1 cellular context compared by ENCODE assay signal in the genomic region with DNA sequence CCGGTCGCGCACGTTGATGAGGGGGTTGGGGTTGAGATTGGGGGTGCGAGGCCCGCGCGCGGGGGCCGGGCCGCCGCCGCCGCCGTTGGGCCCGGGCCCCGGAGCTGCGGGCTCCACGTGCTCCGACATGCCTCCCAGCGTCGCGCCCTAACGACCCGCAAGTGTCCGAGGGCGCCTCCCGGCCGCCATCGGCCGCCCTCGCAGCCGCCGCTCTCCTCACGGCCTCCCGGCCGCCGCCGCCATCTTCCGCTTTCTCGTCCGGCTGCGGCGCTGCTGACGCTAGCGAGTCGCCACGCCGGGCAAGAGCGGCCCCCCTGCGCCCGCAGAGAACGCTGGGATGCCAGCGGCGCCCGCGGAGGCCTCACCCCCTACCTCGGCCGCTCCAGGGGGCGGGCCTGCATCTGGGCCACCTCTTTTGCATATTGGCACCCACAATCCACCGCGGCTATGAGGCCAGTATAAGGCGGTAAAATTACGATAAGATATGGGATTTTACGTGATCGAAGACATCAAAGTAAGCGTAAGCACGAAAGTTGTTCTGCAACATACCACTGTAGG.
TF ChIP-seq lines count a peak whose summit lies in the region.

A gene (minus strand): TSS at position 256 of the 558 bp plus-strand sequence. CDS start 127 bp downstream, at position 129.

TF ChIP-seq in K562, 482 proteins besides CTCF, POLR2A, EP300 and RAD21 (continued from another document and continues in another):
- TF ChIP-seq FOXP1 (CRISPR knock-in tag; IDR thresholded peaks at IDR 0.05) (0 out of 2 replicates have a peak, but pooled peaks have one; percentile 11), LARP7 (IDR thresholded peaks at IDR 0.05) (no peak), CEBPB (tag; IDR thresholded peaks at IDR 0.05) (no peak), PRPF4 (IDR thresholded peaks at IDR 0.05; ENCODE audit: insufficient read depth, low read depth, low read length, poor library complexity, severe bottlenecking) (no peak), HMGN3 (IDR thresholded peaks at IDR 0.05; ENCODE audit: borderline replicate concordance, extremely low read depth, insufficient read length, low read depth, low read length) (peak; percentile 96), U2AF2 (optimal IDR thresholded peaks at IDR 0.05; ENCODE audit: low read depth, low read length) (no peak), NCOR1 (IDR thresholded peaks at IDR 0.05) (no peak), ZNF232 (CRISPR knock-in tag; IDR thresholded peaks at IDR 0.05) (no peak), ETV6 (IDR thresholded peaks at IDR 0.05; ENCODE audit: borderline replicate concordance in 1 of 2, low read depth in 2 of 2, low read length in 1 of 2) (no peak), ETV6 (CRISPR knock-in tag; IDR thresholded peaks at IDR 0.05; ENCODE audit: borderline replicate concordance) (no peak), CREBBP (IDR thresholded peaks at IDR 0.05; ENCODE audit: low read depth, low read length) (no peak), ZNF445 (CRISPR knock-in tag; IDR thresholded peaks at IDR 0.05; ENCODE audit: low read depth) (no peak), FIP1L1 (IDR thresholded peaks at IDR 0.05; ENCODE audit: low read depth, low read length, poor library complexity, severe bottlenecking) (no peak), ATF7 (IDR thresholded peaks at IDR 0.05) (no peak), SMAD3 (CRISPR knock-in tag; conservative IDR thresholded peaks at IDR 0.05) (no peak), BHLHE40 (IDR thresholded peaks at IDR 0.05; ENCODE audit: low read length) (no peak), HNRNPH1 (optimal IDR thresholded peaks at IDR 0.05; ENCODE audit: low read depth, low read length) (no peak), ZNF3 (CRISPR knock-in tag; IDR thresholded peaks at IDR 0.05) (no peak), NCOA6 (IDR thresholded peaks at IDR 0.05) (no peak), BRCA1 (IDR thresholded peaks at IDR 0.05) (no peak), BRCA1 (CRISPR knock-in tag; IDR thresholded peaks at IDR 0.05) (no peak), MEIS2 (IDR thresholded peaks at IDR 0.05; ENCODE audit: partially characterized antibody) (no peak), WHSC1 (IDR thresholded peaks at IDR 0.05; ENCODE audit: low read length) (no peak), TCF3 (CRISPR knock-in tag; IDR thresholded peaks at IDR 0.05) (no peak), IFI16 (CRISPR knock-in tag; IDR thresholded peaks at IDR 0.05) (no peak), LEF1 (IDR thresholded peaks at IDR 0.05) (no peak), PHTF2 (CRISPR knock-in tag; IDR thresholded peaks at IDR 0.05) (no peak), ZNF76 (CRISPR knock-in tag; IDR thresholded peaks at IDR 0.05; ENCODE audit: borderline replicate concordance) (peak; percentile 95; the same call in 1 of the 2 replicates), TRIM24 (IDR thresholded peaks at IDR 0.05) (no peak), ZNF146 (CRISPR knock-in tag; IDR thresholded peaks at IDR 0.05; ENCODE audit: unreplicated experiment) (no peak), BDP1 (IDR thresholded peaks at IDR 0.05; ENCODE audit: insufficient read depth, insufficient read length) (no peak)
- TF ChIP-seq, protein P1, sequence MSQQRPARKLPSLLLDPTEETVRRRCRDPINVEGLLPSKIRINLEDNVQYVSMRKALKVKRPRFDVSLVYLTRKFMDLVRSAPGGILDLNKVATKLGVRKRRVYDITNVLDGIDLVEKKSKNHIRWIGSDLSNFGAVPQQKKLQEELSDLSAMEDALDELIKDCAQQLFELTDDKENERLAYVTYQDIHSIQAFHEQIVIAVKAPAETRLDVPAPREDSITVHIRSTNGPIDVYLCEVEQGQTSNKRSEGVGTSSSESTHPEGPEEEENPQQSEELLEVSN (IDR thresholded peaks at IDR 0.05; ENCODE audit: borderline replicate concordance in 1 of 2, extremely low read depth in 1 of 2, insufficient read depth in 1 of 2, insufficient read length in 1 of 2, low read depth in 1 of 2, low read length in 1 of 2, poor library complexity in 1 of 2, severe bottlenecking in 1 of 2) = peak; percentile 39 to 80
- TF ChIP-seq, protein P2, sequence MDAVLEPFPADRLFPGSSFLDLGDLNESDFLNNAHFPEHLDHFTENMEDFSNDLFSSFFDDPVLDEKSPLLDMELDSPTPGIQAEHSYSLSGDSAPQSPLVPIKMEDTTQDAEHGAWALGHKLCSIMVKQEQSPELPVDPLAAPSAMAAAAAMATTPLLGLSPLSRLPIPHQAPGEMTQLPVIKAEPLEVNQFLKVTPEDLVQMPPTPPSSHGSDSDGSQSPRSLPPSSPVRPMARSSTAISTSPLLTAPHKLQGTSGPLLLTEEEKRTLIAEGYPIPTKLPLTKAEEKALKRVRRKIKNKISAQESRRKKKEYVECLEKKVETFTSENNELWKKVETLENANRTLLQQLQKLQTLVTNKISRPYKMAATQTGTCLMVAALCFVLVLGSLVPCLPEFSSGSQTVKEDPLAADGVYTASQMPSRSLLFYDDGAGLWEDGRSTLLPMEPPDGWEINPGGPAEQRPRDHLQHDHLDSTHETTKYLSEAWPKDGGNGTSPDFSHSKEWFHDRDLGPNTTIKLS (IDR thresholded peaks at IDR 0.05; ENCODE audit: borderline replicate concordance, low read depth) = peak; percentile 41; the same call in 1 of the 2 replicates
- TF ChIP-seq, protein P3, sequence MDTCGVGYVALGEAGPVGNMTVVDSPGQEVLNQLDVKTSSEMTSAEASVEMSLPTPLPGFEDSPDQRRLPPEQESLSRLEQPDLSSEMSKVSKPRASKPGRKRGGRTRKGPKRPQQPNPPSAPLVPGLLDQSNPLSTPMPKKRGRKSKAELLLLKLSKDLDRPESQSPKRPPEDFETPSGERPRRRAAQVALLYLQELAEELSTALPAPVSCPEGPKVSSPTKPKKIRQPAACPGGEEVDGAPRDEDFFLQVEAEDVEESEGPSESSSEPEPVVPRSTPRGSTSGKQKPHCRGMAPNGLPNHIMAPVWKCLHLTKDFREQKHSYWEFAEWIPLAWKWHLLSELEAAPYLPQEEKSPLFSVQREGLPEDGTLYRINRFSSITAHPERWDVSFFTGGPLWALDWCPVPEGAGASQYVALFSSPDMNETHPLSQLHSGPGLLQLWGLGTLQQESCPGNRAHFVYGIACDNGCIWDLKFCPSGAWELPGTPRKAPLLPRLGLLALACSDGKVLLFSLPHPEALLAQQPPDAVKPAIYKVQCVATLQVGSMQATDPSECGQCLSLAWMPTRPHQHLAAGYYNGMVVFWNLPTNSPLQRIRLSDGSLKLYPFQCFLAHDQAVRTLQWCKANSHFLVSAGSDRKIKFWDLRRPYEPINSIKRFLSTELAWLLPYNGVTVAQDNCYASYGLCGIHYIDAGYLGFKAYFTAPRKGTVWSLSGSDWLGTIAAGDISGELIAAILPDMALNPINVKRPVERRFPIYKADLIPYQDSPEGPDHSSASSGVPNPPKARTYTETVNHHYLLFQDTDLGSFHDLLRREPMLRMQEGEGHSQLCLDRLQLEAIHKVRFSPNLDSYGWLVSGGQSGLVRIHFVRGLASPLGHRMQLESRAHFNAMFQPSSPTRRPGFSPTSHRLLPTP (IDR thresholded peaks at IDR 0.05; ENCODE audit: borderline replicate concordance, extremely low read depth, insufficient read length) = no peak
- TF ChIP-seq, protein P4, sequence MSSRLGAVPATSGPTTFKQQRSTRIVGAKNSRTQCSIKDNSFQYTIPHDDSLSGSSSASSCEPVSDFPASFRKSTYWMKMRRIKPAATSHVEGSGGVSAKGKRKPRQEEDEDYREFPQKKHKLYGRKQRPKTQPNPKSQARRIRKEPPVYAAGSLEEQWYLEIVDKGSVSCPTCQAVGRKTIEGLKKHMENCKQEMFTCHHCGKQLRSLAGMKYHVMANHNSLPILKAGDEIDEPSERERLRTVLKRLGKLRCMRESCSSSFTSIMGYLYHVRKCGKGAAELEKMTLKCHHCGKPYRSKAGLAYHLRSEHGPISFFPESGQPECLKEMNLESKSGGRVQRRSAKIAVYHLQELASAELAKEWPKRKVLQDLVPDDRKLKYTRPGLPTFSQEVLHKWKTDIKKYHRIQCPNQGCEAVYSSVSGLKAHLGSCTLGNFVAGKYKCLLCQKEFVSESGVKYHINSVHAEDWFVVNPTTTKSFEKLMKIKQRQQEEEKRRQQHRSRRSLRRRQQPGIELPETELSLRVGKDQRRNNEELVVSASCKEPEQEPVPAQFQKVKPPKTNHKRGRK (tag; IDR thresholded peaks at IDR 0.05) = no peak
- TF ChIP-seq, protein P5, sequence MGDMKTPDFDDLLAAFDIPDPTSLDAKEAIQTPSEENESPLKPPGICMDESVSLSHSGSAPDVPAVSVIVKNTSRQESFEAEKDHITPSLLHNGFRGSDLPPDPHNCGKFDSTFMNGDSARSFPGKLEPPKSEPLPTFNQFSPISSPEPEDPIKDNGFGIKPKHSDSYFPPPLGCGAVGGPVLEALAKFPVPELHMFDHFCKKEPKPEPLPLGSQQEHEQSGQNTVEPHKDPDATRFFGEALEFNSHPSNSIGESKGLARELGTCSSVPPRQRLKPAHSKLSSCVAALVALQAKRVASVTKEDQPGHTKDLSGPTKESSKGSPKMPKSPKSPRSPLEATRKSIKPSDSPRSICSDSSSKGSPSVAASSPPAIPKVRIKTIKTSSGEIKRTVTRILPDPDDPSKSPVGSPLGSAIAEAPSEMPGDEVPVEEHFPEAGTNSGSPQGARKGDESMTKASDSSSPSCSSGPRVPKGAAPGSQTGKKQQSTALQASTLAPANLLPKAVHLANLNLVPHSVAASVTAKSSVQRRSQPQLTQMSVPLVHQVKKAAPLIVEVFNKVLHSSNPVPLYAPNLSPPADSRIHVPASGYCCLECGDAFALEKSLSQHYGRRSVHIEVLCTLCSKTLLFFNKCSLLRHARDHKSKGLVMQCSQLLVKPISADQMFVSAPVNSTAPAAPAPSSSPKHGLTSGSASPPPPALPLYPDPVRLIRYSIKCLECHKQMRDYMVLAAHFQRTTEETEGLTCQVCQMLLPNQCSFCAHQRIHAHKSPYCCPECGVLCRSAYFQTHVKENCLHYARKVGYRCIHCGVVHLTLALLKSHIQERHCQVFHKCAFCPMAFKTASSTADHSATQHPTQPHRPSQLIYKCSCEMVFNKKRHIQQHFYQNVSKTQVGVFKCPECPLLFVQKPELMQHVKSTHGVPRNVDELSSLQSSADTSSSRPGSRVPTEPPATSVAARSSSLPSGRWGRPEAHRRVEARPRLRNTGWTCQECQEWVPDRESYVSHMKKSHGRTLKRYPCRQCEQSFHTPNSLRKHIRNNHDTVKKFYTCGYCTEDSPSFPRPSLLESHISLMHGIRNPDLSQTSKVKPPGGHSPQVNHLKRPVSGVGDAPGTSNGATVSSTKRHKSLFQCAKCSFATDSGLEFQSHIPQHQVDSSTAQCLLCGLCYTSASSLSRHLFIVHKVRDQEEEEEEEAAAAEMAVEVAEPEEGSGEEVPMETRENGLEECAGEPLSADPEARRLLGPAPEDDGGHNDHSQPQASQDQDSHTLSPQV (IDR thresholded peaks at IDR 0.05) = no peak
- TF ChIP-seq, protein P6, sequence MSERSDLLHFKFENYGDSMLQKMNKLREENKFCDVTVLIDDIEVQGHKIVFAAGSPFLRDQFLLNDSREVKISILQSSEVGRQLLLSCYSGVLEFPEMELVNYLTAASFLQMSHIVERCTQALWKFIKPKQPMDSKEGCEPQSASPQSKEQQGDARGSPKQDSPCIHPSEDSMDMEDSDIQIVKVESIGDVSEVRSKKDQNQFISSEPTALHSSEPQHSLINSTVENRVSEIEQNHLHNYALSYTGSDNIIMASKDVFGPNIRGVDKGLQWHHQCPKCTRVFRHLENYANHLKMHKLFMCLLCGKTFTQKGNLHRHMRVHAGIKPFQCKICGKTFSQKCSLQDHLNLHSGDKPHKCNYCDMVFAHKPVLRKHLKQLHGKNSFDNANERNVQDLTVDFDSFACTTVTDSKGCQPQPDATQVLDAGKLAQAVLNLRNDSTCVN (CRISPR knock-in tag; IDR thresholded peaks at IDR 0.05) = no peak
- TF ChIP-seq, protein P7, sequence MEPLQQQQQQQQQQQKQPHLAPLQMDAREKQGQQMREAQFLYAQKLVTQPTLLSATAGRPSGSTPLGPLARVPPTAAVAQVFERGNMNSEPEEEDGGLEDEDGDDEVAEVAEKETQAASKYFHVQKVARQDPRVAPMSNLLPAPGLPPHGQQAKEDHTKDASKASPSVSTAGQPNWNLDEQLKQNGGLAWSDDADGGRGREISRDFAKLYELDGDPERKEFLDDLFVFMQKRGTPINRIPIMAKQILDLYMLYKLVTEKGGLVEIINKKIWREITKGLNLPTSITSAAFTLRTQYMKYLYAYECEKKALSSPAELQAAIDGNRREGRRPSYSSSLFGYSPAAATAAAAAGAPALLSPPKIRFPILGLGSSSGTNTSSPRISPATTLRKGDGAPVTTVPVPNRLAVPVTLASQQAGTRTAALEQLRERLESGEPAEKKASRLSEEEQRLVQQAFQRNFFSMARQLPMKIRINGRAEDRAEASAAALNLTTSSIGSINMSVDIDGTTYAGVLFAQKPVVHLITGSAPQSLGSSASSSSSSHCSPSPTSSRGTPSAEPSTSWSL (CRISPR knock-in tag; IDR thresholded peaks at IDR 0.05; ENCODE audit: borderline replicate concordance) = no peak
- TF ChIP-seq, protein P8, sequence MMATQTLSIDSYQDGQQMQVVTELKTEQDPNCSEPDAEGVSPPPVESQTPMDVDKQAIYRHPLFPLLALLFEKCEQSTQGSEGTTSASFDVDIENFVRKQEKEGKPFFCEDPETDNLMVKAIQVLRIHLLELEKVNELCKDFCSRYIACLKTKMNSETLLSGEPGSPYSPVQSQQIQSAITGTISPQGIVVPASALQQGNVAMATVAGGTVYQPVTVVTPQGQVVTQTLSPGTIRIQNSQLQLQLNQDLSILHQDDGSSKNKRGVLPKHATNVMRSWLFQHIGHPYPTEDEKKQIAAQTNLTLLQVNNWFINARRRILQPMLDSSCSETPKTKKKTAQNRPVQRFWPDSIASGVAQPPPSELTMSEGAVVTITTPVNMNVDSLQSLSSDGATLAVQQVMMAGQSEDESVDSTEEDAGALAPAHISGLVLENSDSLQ (IDR thresholded peaks at IDR 0.05) = no peak
- TF ChIP-seq, protein P9, sequence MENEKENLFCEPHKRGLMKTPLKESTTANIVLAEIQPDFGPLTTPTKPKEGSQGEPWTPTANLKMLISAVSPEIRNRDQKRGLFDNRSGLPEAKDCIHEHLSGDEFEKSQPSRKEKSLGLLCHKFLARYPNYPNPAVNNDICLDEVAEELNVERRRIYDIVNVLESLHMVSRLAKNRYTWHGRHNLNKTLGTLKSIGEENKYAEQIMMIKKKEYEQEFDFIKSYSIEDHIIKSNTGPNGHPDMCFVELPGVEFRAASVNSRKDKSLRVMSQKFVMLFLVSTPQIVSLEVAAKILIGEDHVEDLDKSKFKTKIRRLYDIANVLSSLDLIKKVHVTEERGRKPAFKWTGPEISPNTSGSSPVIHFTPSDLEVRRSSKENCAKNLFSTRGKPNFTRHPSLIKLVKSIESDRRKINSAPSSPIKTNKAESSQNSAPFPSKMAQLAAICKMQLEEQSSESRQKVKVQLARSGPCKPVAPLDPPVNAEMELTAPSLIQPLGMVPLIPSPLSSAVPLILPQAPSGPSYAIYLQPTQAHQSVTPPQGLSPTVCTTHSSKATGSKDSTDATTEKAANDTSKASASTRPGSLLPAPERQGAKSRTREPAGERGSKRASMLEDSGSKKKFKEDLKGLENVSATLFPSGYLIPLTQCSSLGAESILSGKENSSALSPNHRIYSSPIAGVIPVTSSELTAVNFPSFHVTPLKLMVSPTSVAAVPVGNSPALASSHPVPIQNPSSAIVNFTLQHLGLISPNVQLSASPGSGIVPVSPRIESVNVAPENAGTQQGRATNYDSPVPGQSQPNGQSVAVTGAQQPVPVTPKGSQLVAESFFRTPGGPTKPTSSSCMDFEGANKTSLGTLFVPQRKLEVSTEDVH (IDR thresholded peaks at IDR 0.05; ENCODE audit: low read depth, partially characterized antibody) = no peak
- TF ChIP-seq, protein P10, sequence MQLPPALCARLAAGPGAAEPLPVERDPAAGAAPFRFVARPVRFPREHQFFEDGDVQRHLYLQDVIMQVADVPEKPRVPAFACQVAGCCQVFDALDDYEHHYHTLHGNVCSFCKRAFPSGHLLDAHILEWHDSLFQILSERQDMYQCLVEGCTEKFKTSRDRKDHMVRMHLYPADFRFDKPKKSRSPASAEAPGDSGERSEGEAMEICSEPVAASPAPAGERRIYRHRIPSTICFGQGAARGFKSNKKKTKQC (CRISPR knock-in tag; IDR thresholded peaks at IDR 0.05) = no peak
